Comparison of ENCODE assay signal across 8 cellular contexts in genomic region chr13:48078251-48078656, GRCh38. TPM values are rescaled to one million over a fixed set of nuclear protein-coding genes. Genes with fewer than 3 reads are reported as not detected.
A peak's percentile ranks its signal among the peaks of the same experiment; 100 is the strongest.
DNase-seq lines count a peak whose midpoint lies in the region; ATAC-seq, FAIRE-seq and TF ChIP-seq lines count a peak whose summit lies in the region.

No MANE protein-coding gene starts in this region.

- POLR2A ChIA-PET in HEK293T (lab: Yijun Ruan, JAX), result interaction anchor here (2.1 kb wide), 1 partner anchor 16 kb away, joined by 7 read pairs; the partner anchor contains the start of gene MED4

- peak; percentile 36 for TF ChIP-seq CTCF in D721Med (IDR thresholded peaks at IDR 0.05; ENCODE audit: insufficient read depth, missing control alignments)
- TF ChIP-seq CTCF in left lung (IDR thresholded peaks at IDR 0.05), result peak in 1 of 2 donors; percentile 11
- TF ChIP-seq CTCF in ascending aorta (IDR thresholded peaks at IDR 0.05), result no peak

- peaks cover 0 to 100% of the 10 kb centered on the region in 2 donors for H3K36me3 ChIP-seq in left lung
- H3K36me3 ChIP-seq in ascending aorta, result peaks cover 67 to 90% of the 10 kb centered on the region in 2 donors

- no peak overlapping the region for H3K4me3 ChIP-seq in left lung
- H3K4me3 ChIP-seq in ascending aorta, result no peak overlapping the region

- DNase-seq in D721Med (ENCODE audit: insufficient read length, low spot score), result no peak
- peak; percentile 53 for DNase-seq in GM19239 (ENCODE audit: insufficient read length, low spot score)
- peak; percentile 65 for DNase-seq in SIG-M5 treated with dmso at 0.1 percent for 504 hours (lab: John Stamatoyannopoulos, UW; ENCODE audit: unreplicated experiment)
- DNase-seq in left lung, result no peak
- DNase-seq in HEK293T (ENCODE audit: extremely low spot score), result no peak
- no peak for DNase-seq in NCI-H510A treated with DMSO at 0.1 percent for 48 hours (lab: John Stamatoyannopoulos, UW)
- DNase-seq in ascending aorta (ENCODE audit: low spot score in 2 of 2), result no peak

- no peaks in the 10 kb centered on the region for H3K4me1 ChIP-seq in left lung
- no peaks in the 10 kb centered on the region for H3K4me1 ChIP-seq in ascending aorta

- no peaks in the 10 kb centered on the region for H3K27me3 ChIP-seq in left lung
- H3K27me3 ChIP-seq in ascending aorta, result no peaks in the 10 kb centered on the region

- intact Hi-C loops in left lung (cut with DNase I), result no loop called here
- intact Hi-C loops in ascending aorta (cut with DNase I), result no loop called here

- H3K9me3 ChIP-seq in left lung (no peaks in the 10 kb centered on the region), ascending aorta (no peaks in the 10 kb centered on the region)

- FAIRE-seq in D721Med (lab: Jason Lieb, UNC) (no peak), GM19239 (lab: Jason Lieb, UNC) (peak; percentile 94)

- H3K27ac ChIP-seq in left lung (no peak overlapping the region), ascending aorta (no peak overlapping the region)

- CTCF ChIA-PET in HEK293T (lab: Yijun Ruan, JAX), result interaction anchor here (0.6 to 1.1 kb wide), 2 partner anchors 15 to 42 kb away, joined by 3 read pairs; no protein-coding TSS in a partner anchor

- ATAC-seq in HG03103 (IDR thresholded peaks at IDR 0.05; ENCODE audit: low read depth, unreplicated experiment) (peak; percentile 99), left lung (peak; percentile 31)

TF ChIP-seq in HEK293T, 16 proteins besides CTCF, POLR2A, EP300 and RAD21:
- TF ChIP-seq LEF1 (IDR thresholded peaks at IDR 0.05; ENCODE audit: borderline replicate concordance), result no peak
- no peak for TF ChIP-seq SUZ12 (IDR thresholded peaks at IDR 0.05)
- no peak for TF ChIP-seq PKNOX1 (IDR thresholded peaks at IDR 0.05)
- no peak for TF ChIP-seq HDGF (IDR thresholded peaks at IDR 0.05; ENCODE audit: borderline replicate concordance)
- no peak for TF ChIP-seq FOXM1 (IDR thresholded peaks at IDR 0.05; ENCODE audit: borderline replicate concordance)
- no peak for TF ChIP-seq L3MBTL2 (conservative IDR thresholded peaks at IDR 0.05)
- no peak for TF ChIP-seq SP1 (IDR thresholded peaks at IDR 0.05)
- no peak for TF ChIP-seq NFRKB (IDR thresholded peaks at IDR 0.05)
- no peak for TF ChIP-seq FOXK2 (IDR thresholded peaks at IDR 0.05)
- no peak for TF ChIP-seq BHLHE40 (IDR thresholded peaks at IDR 0.05; ENCODE audit: borderline replicate concordance)
- no peak for TF ChIP-seq ARNT (IDR thresholded peaks at IDR 0.05)
- no peak for TF ChIP-seq ZNF384 (IDR thresholded peaks at IDR 0.05)
- TF ChIP-seq FOXA1 (IDR thresholded peaks at IDR 0.05), result no peak
- TF ChIP-seq ELF4 (IDR thresholded peaks at IDR 0.05), result no peak
- TF ChIP-seq CTBP1 (IDR thresholded peaks at IDR 0.05; ENCODE audit: borderline replicate concordance), result no peak
- TF ChIP-seq TARDBP (IDR thresholded peaks at IDR 0.05), result no peak
TF ChIP-seq in HEK293T: peak in this region for 0.

RNA-seq across cellular contexts. Expression of gene MED4, which starts 16.6 kb away (rescaled TPM):
- total RNA-seq in left lung (10 to 100 TPM; 41.1 to 45.2 TPM), ascending aorta (8.6 TPM)

RNA-seq across cellular contexts. Expression of gene NUDT15, which starts 40.7 kb away (rescaled TPM):
- total RNA-seq in left lung (10 to 100 TPM; 15.8 to 16.0 TPM), ascending aorta (4.2 TPM)

Comparison
In these comparisons a context has a peak if more than half of its experiments do, and no peak if none do; other contexts are left out.
1. DNase-seq: peak in GM19239 (single experiment) and SIG-M5 treated with dmso at 0.1 percent for 504 hours (single experiment); none in D721Med (single experiment), left lung (0 of 2), HEK293T (single experiment), NCI-H510A treated with DMSO at 0.1 percent for 48 hours (single experiment) and ascending aorta (0 of 2).